12 cellular contexts compared by ENCODE assay signal in the genomic region with DNA sequence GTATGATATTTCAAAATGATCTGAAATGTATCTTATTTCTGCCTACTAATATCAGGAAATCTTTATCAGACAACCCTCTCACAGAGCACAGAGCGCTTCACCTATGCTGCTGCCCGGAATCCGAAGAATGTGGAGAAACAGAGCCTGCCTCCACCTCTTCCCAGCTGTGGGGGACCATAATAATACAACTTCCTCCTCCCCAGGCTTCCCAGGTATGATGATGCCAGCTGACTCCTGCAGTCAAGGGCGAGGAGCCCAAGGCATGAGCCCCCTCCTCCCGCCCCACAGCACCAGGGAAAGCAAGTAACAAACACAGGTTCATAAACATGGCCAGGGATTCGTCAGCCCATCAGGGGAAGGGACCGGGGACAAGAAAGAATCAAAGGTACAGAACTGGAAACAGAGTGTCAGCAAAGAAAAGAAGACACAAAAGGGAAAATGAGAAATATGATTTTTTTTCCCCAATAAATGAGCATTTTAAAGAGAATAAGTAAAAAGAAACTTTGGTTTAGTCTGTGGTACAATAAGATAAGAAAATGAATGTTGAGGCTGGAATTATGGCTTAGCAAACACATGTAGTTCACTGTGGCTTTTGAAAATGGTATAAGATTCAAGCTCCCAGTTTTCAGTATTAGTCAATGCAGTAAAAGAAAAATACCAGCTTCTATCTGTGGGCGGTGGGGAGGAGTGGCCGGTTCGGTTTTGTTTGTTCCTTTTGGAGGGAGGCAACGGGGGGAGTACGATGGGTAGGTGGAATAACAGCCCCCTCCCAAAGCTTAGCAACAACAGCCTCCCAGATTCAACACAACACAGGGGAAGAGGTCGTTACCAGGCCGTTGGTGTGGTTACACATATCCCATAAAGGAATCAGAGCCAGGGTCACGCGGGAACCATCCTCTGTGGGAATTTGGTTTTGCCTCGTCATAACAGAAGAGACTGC.
DNase-seq lines count a peak whose midpoint lies in the region; ATAC-seq and TF ChIP-seq lines count a peak whose summit lies in the region.
"Had no signal": no experiment of that assay in that cellular context is flagged by ENCODE, and none has a peak within 500 bp of the region (broad histone marks: within the 10 kb centered on the region; RNA-seq: fewer than 3 reads in every experiment).

No MANE protein-coding gene starts in this region.

- ATAC-seq in GM21360 (IDR thresholded peaks at IDR 0.05; ENCODE audit: unreplicated experiment) = no peak
- ATAC-seq: right cardiac atrium had no signal

- H3K4me1 Mint-ChIP-seq in mesothelial cell of epicardium = peaks cover 40% of the 10 kb centered on the region
- H3K4me1 Mint-ChIP-seq: memory B cell had no signal

- TF ChIP-seq CTCF in AG10803 (conservative IDR thresholded peaks at IDR 0.05; ENCODE audit: low read length) = no peak
- no peak for TF ChIP-seq CTCF in mesothelial cell of epicardium (IDR thresholded peaks at IDR 0.05; ENCODE audit: unreplicated experiment)
- no peak for TF ChIP-seq CTCF in GM13976 (IDR thresholded peaks at IDR 0.05; ENCODE audit: borderline replicate concordance, control extremely low read depth, extremely low read depth, insufficient read depth, missing control alignments)

- peak overlapping the region; percentile 64 for H3K27ac ChIP-seq in caudate nucleus (ENCODE audit: low read depth, low read length)
- H3K27ac ChIP-seq: C4-2B had no signal

- peak overlapping the region; percentile 94 for H3K27ac Mint-ChIP-seq in mesothelial cell of epicardium
- H3K27ac Mint-ChIP-seq: memory B cell had no signal

- no peak overlapping the region for H3K4me3 ChIP-seq in AG10803 (ENCODE audit: low read length)

- DNase-seq in AG10803 (ENCODE audit: low read depth) (peak; percentile 18), HK-2 (ENCODE audit: unreplicated experiment) (peak; percentile 37), caudate nucleus (lab: John Stamatoyannopoulos, UW) (peak in 1 of 61 donors; percentile 12), mesothelial cell of epicardium (ENCODE audit: low spot score in 2 of 2, unreplicated experiment in 2 of 2) (no peak), GM13976 (ENCODE audit: low spot score) (no peak), ureter (ENCODE audit: low spot score) (no peak), NCI-H2029 (lab: John Stamatoyannopoulos, UW) (no peak)
- DNase-seq: NCI-H774, right cardiac atrium had no signal

- no peaks in the 10 kb centered on the region for H3K27me3 Mint-ChIP-seq in mesothelial cell of epicardium (ENCODE audit: low read depth)
- H3K27me3 Mint-ChIP-seq: memory B cell had no signal

- peaks cover 3% of the 10 kb centered on the region for H3K36me3 Mint-ChIP-seq in mesothelial cell of epicardium

- no peaks in the 10 kb centered on the region for H3K9me3 Mint-ChIP-seq in mesothelial cell of epicardium
- H3K9me3 Mint-ChIP-seq: memory B cell had no signal

- in situ Hi-C loops in GM13976 (cut with MboI; ENCODE audit: low sequenced_read_pairs, unreplicated experiment) = no loop called here

- H3K4me3 Mint-ChIP-seq in mesothelial cell of epicardium = no peak overlapping the region
- H3K4me3 Mint-ChIP-seq: memory B cell had no signal

Comparison
In these comparisons a context has a peak if more than half of its experiments do, and no peak if none do; other contexts are left out.
1. DNase-seq: peak in AG10803 (single experiment) and HK-2 (single experiment); none in mesothelial cell of epicardium (0 of 2), GM13976 (single experiment), ureter (single experiment) and NCI-H2029 (single experiment).